Comparison of ENCODE assay signal across 14 cellular contexts in genomic region chr9:133677126-133678010, GRCh38. TPM values are rescaled to one million over a fixed set of nuclear protein-coding genes. Genes with fewer than 3 reads are reported as not detected.
DNase-seq lines count a peak whose midpoint lies in the region; ATAC-seq and TF ChIP-seq lines count a peak whose summit lies in the region.
"Had no signal": no experiment of that assay in that cellular context is flagged by ENCODE, and none has a peak within 500 bp of the region (broad histone marks: within the 10 kb centered on the region; RNA-seq: fewer than 3 reads in every experiment).

No MANE protein-coding gene starts in this region.

- no peaks in the 10 kb centered on the region for H3K4me1 ChIP-seq in Peyer's patch

- H3K27me3 ChIP-seq in Peyer's patch, result no peaks in the 10 kb centered on the region

- H3K4me1 Mint-ChIP-seq in activated naive CD8-positive, alpha-beta T cell treated with anti-CD3 and anti-CD28 coated beads, Interleukin-2, amount 10 ng/mL, durations not matched to agents 7 days and 5 days, result peaks cover 30% of the 10 kb centered on the region

- DNase-seq in Peyer's patch, result peak in 2 of 3 donors; percentile 49 to 69
- peak; percentile 36 to 40 for DNase-seq in activated CD4-positive, alpha-beta T cell treated with anti-CD3 and anti-CD28 coated beads, Interleukin-2, amount 50 U/mL, for 4 hours
- DNase-seq in activated naive CD8-positive, alpha-beta T cell treated with anti-CD3 and anti-CD28 coated beads, Interleukin-2, amount 10 ng/mL, durations not matched to agents 7 days and 5 days, result peak; percentile 58
- peak; percentile 31 to 42 for DNase-seq in stimulated activated CD4-positive, alpha-beta T cell treated with anti-CD3 and anti-CD28 coated beads, Interleukin-2, amount 100 ng/mL, for 24 hours
- DNase-seq in NCI-H187 (lab: John Stamatoyannopoulos, UW), result no peak
- no peak for DNase-seq in NCI-H2171 (lab: John Stamatoyannopoulos, UW)
- DNase-seq in NCI-H1092 treated with DMSO at 0.1 percent for 48 hours (lab: John Stamatoyannopoulos, UW), result no peak
- no peak for DNase-seq in NCI-H510A (lab: John Stamatoyannopoulos, UW)
- DNase-seq: NCI-H2081 treated with DMSO at 0.1 percent for 48 hours, PC-3 had no signal

- H3K4me3 ChIP-seq in Peyer's patch, result no peak overlapping the region

- POLR2A ChIA-PET in activated naive CD8-positive, alpha-beta T cell treated with anti-CD3 and anti-CD28 coated beads, Interleukin-2, amount 10 ng/mL, durations not matched to agents 7 days and 5 days (lab: Charles Lee), result interaction anchor here (1.0 to 1.3 kb wide), 3 partner anchors 16 to 24 kb away, joined by 3 to 8 read pairs (median 5); no protein-coding TSS in a partner anchor

- peak overlapping the region; percentile 58 to 82 (median 66) for H3K27ac ChIP-seq in Peyer's patch

- TF ChIP-seq CTCF in Peyer's patch (IDR thresholded peaks at IDR 0.05), result no peak

- H3K27ac Mint-ChIP-seq in activated naive CD8-positive, alpha-beta T cell treated with anti-CD3 and anti-CD28 coated beads, Interleukin-2, amount 10 ng/mL, durations not matched to agents 7 days and 5 days, result peak overlapping the region; percentile 99
- H3K27ac Mint-ChIP-seq: dendritic cell treated with granulocyte-macrophage colony-stimulating factor and Interleukin-4, amounts not matched to agents 40 ng/mL and 50 ng/mL, for 4 days; type B pancreatic cell had no signal

- no peaks in the 10 kb centered on the region for H3K36me3 ChIP-seq in Peyer's patch

- H3K27me3 Mint-ChIP-seq in activated naive CD8-positive, alpha-beta T cell treated with anti-CD3 and anti-CD28 coated beads, Interleukin-2, amount 10 ng/mL, durations not matched to agents 7 days and 5 days, result no peaks in the 10 kb centered on the region
- H3K27me3 Mint-ChIP-seq: type B pancreatic cell had no signal

- H3K9me3 Mint-ChIP-seq in activated naive CD8-positive, alpha-beta T cell treated with anti-CD3 and anti-CD28 coated beads, Interleukin-2, amount 10 ng/mL, durations not matched to agents 7 days and 5 days, result no peaks in the 10 kb centered on the region
- H3K9me3 Mint-ChIP-seq: dendritic cell treated with granulocyte-macrophage colony-stimulating factor and Interleukin-4, amounts not matched to agents 40 ng/mL and 50 ng/mL, for 4 days; type B pancreatic cell had no signal

- ATAC-seq in activated naive CD8-positive, alpha-beta T cell treated with anti-CD3 and anti-CD28 coated beads, Interleukin-2, amount 10 ng/mL, durations not matched to agents 7 days and 5 days (ENCODE audit: low read depth), result peak; percentile 99
- ATAC-seq: PC-3 had no signal

- H3K36me3 Mint-ChIP-seq in activated naive CD8-positive, alpha-beta T cell treated with anti-CD3 and anti-CD28 coated beads, Interleukin-2, amount 10 ng/mL, durations not matched to agents 7 days and 5 days, result no peaks in the 10 kb centered on the region
- H3K36me3 Mint-ChIP-seq: type B pancreatic cell had no signal

- H3K9me3 ChIP-seq in Peyer's patch, result no peaks in the 10 kb centered on the region

- no peak for TF ChIP-seq POLR2A in Peyer's patch (IDR thresholded peaks at IDR 0.05)

- peak overlapping the region; percentile 71 for H3K4me3 Mint-ChIP-seq in activated naive CD8-positive, alpha-beta T cell treated with anti-CD3 and anti-CD28 coated beads, Interleukin-2, amount 10 ng/mL, durations not matched to agents 7 days and 5 days
- H3K4me3 Mint-ChIP-seq: dendritic cell treated with granulocyte-macrophage colony-stimulating factor and Interleukin-4, amounts not matched to agents 40 ng/mL and 50 ng/mL, for 4 days; type B pancreatic cell had no signal

RNA-seq across cellular contexts. Expression of gene DBH, which starts 41.2 kb away (rescaled TPM):
- total RNA-seq in Peyer's patch, result not detected
- not detected for total RNA-seq in activated naive CD8-positive, alpha-beta T cell treated with anti-CD3 and anti-CD28 coated beads, Interleukin-2, amount 10 ng/mL, durations not matched to agents 7 days and 5 days
- total RNA-seq: HT1080, PC-3, skeletal muscle tissue had no signal

Comparison
In these comparisons a context has a peak if more than half of its experiments do, and no peak if none do; other contexts are left out.
1. DNase-seq: peak in Peyer's patch (2 of 3), activated CD4-positive, alpha-beta T cell treated with anti-CD3 and anti-CD28 coated beads, Interleukin-2, amount 50 U/mL, for 4 hours (2 of 2), activated naive CD8-positive, alpha-beta T cell treated with anti-CD3 and anti-CD28 coated beads, Interleukin-2, amount 10 ng/mL, durations not matched to agents 7 days and 5 days (single experiment) and stimulated activated CD4-positive, alpha-beta T cell treated with anti-CD3 and anti-CD28 coated beads, Interleukin-2, amount 100 ng/mL, for 24 hours (2 of 2); none in NCI-H187 (0 of 2), NCI-H2171 (single experiment), NCI-H1092 treated with DMSO at 0.1 percent for 48 hours (single experiment) and NCI-H510A (single experiment).